Comparison of ENCODE assay signal across 30 cellular contexts in the genomic region with DNA sequence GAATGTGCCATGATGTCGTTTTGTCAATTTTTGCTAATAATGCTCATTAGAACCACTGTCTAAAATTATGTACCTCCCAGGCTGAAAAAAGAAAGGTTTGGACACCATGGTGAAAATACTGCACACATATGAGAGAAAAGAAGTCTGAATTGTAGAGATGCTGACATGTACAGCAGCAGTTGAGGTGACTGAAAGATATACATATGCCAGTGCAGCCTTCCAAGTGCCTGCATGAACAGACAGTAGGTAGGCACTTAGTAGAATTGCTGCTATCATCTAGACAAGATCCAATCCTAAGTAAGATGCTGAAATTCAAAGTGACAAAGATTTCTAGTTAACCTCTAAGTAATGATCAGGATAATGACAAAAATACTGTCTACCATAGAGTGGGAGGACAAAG.
"Had no signal": no experiment of that assay in that cellular context is flagged by ENCODE, and none has a peak within 500 bp of the region (broad histone marks: within the 10 kb centered on the region; RNA-seq: fewer than 3 reads in every experiment).

No MANE protein-coding gene starts in this region.

- H3K27ac ChIP-seq: neutrophil, pancreas, prostate gland, right lobe of liver, sigmoid colon, spleen, suprapubic skin, testis, tibial artery, transverse colon, upper lobe of right lung, uterus had no signal

- H3K4me3 ChIP-seq: pancreas, prostate gland, right lobe of liver, sigmoid colon, spleen, suprapubic skin, testis, tibial artery, transverse colon, upper lobe of right lung, uterus had no signal

- H3K36me3 Mint-ChIP-seq: naive thymus-derived CD4-positive, alpha-beta T cell; natural killer cell; stimulated activated memory B cell treated with anti-CD40 and anti-IgM and Interleukin-4, amounts not matched to agents 10 μg/mL and 1 μg/mL and 100 μg/mL, for 72 hours; type B pancreatic cell had no signal

- H3K27ac Mint-ChIP-seq: naive thymus-derived CD4-positive, alpha-beta T cell; natural killer cell; nephron; stimulated activated memory B cell treated with anti-CD40 and anti-IgM and Interleukin-4, amounts not matched to agents 10 μg/mL and 1 μg/mL and 100 μg/mL, for 72 hours; stimulated activated naive CD8-positive, alpha-beta T cell treated with anti-CD3 and anti-CD28 coated beads, Interleukin-15, amount 100 ng/mL, for 72 hours; type B pancreatic cell had no signal

- H3K27me3 Mint-ChIP-seq: naive thymus-derived CD4-positive, alpha-beta T cell; stimulated activated memory B cell treated with anti-CD40 and anti-IgM and Interleukin-4, amounts not matched to agents 10 μg/mL and 1 μg/mL and 100 μg/mL, for 72 hours; stimulated activated naive CD8-positive, alpha-beta T cell treated with anti-CD3 and anti-CD28 coated beads, Interleukin-15, amount 100 ng/mL, for 72 hours; type B pancreatic cell had no signal

- DNase-seq: naive thymus-derived CD4-positive, alpha-beta T cell; natural killer cell; nucleus accumbens; pancreas; right cardiac atrium; right lobe of liver; sigmoid colon; small intestine; spleen; stimulated activated CD4-positive, alpha-beta T cell treated with anti-CD3 and anti-CD28 coated beads, Interleukin-12 subunit alpha, Interleukin-12 subunit beta, amount 100 ng/mL, for 4 hours; stimulated activated CD4-positive, alpha-beta T cell treated with anti-CD3 and anti-CD28 coated beads, Interleukin-1b, Interleukin-23, amount 100 ng/mL, for 48 hours; stimulated activated CD4-positive, alpha-beta T cell treated with anti-CD3 and anti-CD28 coated beads, Interleukin-4, amount 100 ng/mL, for 1 hour; stimulated activated CD4-positive, alpha-beta T cell treated with anti-CD3 and anti-CD28 coated beads, Interleukin-4, amount 100 ng/mL, for 4 hours; stimulated activated CD8-positive, alpha-beta memory T cell treated with anti-CD3 and anti-CD28 coated beads, Interleukin-4, amount 100 ng/mL, for 48 hours; stimulated activated naive CD4-positive, alpha-beta T cell; stimulated activated naive CD8-positive, alpha-beta T cell treated with anti-CD3 and anti-CD28 coated beads, Interleukin-15, amount 100 ng/mL, for 72 hours; stimulated activated naive CD8-positive, alpha-beta T cell treated with anti-CD3 and anti-CD28 coated beads, Interleukin-15, Interleukin-2, amounts not matched to agents 100 U/mL and 50 U/mL, for 24 hours; substantia nigra; testis; tibial artery; transverse colon; upper lobe of right lung; uterus had no signal

- H3K9me3 ChIP-seq: neutrophil, pancreas, prostate gland, right lobe of liver, suprapubic skin, testis, transverse colon, upper lobe of right lung, uterus had no signal

- H3K4me1 ChIP-seq: pancreas, prostate gland, right lobe of liver, sigmoid colon, spleen, suprapubic skin, testis, tibial artery, transverse colon, upper lobe of right lung, uterus had no signal

- ATAC-seq: naive thymus-derived CD4-positive, alpha-beta T cell; natural killer cell; pancreas; right cardiac atrium; right lobe of liver; stimulated activated memory B cell treated with anti-CD40 and anti-IgM and Interleukin-4, amounts not matched to agents 10 μg/mL and 1 μg/mL and 100 μg/mL, for 72 hours; stimulated activated naive CD8-positive, alpha-beta T cell treated with anti-CD3 and anti-CD28 coated beads, Interleukin-15, amount 100 ng/mL, for 72 hours; stimulated activated naive CD8-positive, alpha-beta T cell treated with anti-CD3 and anti-CD28 coated beads, Interleukin-15, Interleukin-2, amounts not matched to agents 100 U/mL and 50 U/mL, for 24 hours; upper lobe of right lung had no signal

- H3K4me3 Mint-ChIP-seq: naive thymus-derived CD4-positive, alpha-beta T cell; natural killer cell; nephron; neural crest cell; stimulated activated memory B cell treated with anti-CD40 and anti-IgM and Interleukin-4, amounts not matched to agents 10 μg/mL and 1 μg/mL and 100 μg/mL, for 72 hours; stimulated activated naive CD8-positive, alpha-beta T cell treated with anti-CD3 and anti-CD28 coated beads, Interleukin-15, amount 100 ng/mL, for 72 hours; type B pancreatic cell had no signal

- H3K4me1 Mint-ChIP-seq: naive thymus-derived CD4-positive, alpha-beta T cell; natural killer cell; nephron; neural crest cell; stimulated activated memory B cell treated with anti-CD40 and anti-IgM and Interleukin-4, amounts not matched to agents 10 μg/mL and 1 μg/mL and 100 μg/mL, for 72 hours; stimulated activated naive CD8-positive, alpha-beta T cell treated with anti-CD3 and anti-CD28 coated beads, Interleukin-15, amount 100 ng/mL, for 72 hours had no signal

- H3K36me3 ChIP-seq: neutrophil, pancreas, prostate gland, right lobe of liver, sigmoid colon, spleen, suprapubic skin, tibial artery, transverse colon, upper lobe of right lung, uterus had no signal

- H3K27me3 ChIP-seq: neutrophil, pancreas, right lobe of liver, sigmoid colon, spleen, suprapubic skin, testis, tibial artery, transverse colon, upper lobe of right lung, uterus had no signal
